In the genomic region with DNA sequence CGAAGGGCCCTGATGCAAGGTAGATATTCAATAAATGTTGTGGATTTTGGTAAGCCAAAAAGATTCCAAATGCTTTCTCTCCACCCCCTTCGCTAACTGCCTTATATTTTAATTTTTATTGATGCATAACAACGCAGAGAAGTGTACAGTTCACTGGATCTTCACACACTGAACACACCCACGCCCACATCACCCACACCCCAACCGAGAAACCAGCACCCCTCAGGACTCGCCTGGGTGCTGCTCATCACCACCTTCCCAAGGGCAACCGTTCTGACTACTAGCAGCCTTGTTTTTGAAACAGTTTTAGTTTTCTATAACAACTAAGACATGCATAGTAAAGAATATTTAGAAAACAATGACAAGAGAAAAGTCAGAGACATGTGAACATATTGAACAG, we compare ENCODE assay signal across 30 cellular contexts. TPM values are rescaled to one million over a fixed set of nuclear protein-coding genes. Genes with fewer than 3 reads are reported as not detected.
"Had no signal": no experiment of that assay in that cellular context is flagged by ENCODE, and none has a peak within 500 bp of the region (broad histone marks: within the 10 kb centered on the region; RNA-seq: fewer than 3 reads in every experiment).

No MANE protein-coding gene starts in this region.

- H3K36me3 ChIP-seq: esophagus muscularis mucosa, heart left ventricle, sigmoid colon, suprapubic skin, tibial artery, upper lobe of right lung had no signal

- H3K27ac ChIP-seq: esophagus muscularis mucosa, foreskin keratinocyte, heart left ventricle, neutrophil, sigmoid colon, suprapubic skin, tibial artery, upper lobe of right lung, VCaP had no signal

- H3K4me1 Mint-ChIP-seq: stimulated activated effector memory CD8-positive, alpha-beta T cell treated with anti-CD3 and anti-CD28 coated beads, Interleukin-12 subunit alpha, Interleukin-12 subunit beta, amount 100 ng/mL, for 72 hours had no signal

- ATAC-seq: activated CD4-positive, CD25-positive, alpha-beta regulatory T cell treated with anti-CD3 and anti-CD28 coated beads, Interleukin-2, amount 50 U/mL, for 24 hours; activated naive CD8-positive, alpha-beta T cell treated with anti-CD3 and anti-CD28 coated beads, Interleukin-2, amount 50 U/mL, for 24 hours; foreskin keratinocyte; heart left ventricle; stimulated activated effector memory CD8-positive, alpha-beta T cell treated with anti-CD3 and anti-CD28 coated beads, Interleukin-12 subunit alpha, Interleukin-12 subunit beta, amount 100 ng/mL, for 72 hours; upper lobe of right lung had no signal

- H3K4me3 ChIP-seq: esophagus muscularis mucosa, heart left ventricle, sigmoid colon, suprapubic skin, tibial artery, upper lobe of right lung had no signal

- H3K27ac Mint-ChIP-seq: activated naive CD8-positive, alpha-beta T cell treated with anti-CD3 and anti-CD28 coated beads, Interleukin-2, amount 50 U/mL, for 24 hours; activated T-helper 1 cell treated with anti-CD3 and anti-CD28 coated beads, Interleukin-12 subunit alpha, Interleukin-12 subunit beta, Interleukin-2, Interleukin-4 antibody, amounts not matched to agents 30 ng/mL and 10 ng/mL and 1 ng/mL, durations not matched to agents 14 hours and 24 hours and 36 hours; nephron progenitor cell; stimulated activated effector memory CD8-positive, alpha-beta T cell treated with anti-CD3 and anti-CD28 coated beads, Interleukin-12 subunit alpha, Interleukin-12 subunit beta, amount 100 ng/mL, for 72 hours had no signal

- H3K27me3 ChIP-seq: neutrophil, sigmoid colon, suprapubic skin, upper lobe of right lung had no signal

- DNase-seq: activated CD4-positive, alpha-beta T cell treated with anti-CD3 and anti-CD28 coated beads for 48 hours; activated CD4-positive, alpha-beta T cell treated with anti-CD3 and anti-CD28 coated beads, Interleukin-2, amount 50 U/mL, for 48 hours; activated CD8-positive, alpha-beta memory T cell treated with anti-CD3 and anti-CD28 coated beads for 24 hours; activated CD8-positive, alpha-beta memory T cell treated with anti-CD3 and anti-CD28 coated beads, Interleukin-2, amount 50 U/mL, for 4 hours; activated gamma-delta T cell; activated naive CD4-positive, alpha-beta T cell treated with anti-CD3 and anti-CD28 coated beads, Interleukin-2, amount 50 U/mL, for 16 hours; activated naive CD8-positive, alpha-beta T cell treated with anti-CD3 and anti-CD28 coated beads, Interleukin-2, amount 50 U/mL, for 24 hours; activated T-cell treated with anti-CD3 and anti-CD28 coated beads, Interleukin-2, amount 50 U/mL, for 1 hour; amygdala; dermis blood vessel endothelial cell; effector CD4-positive, alpha-beta T cell; foreskin keratinocyte; heart left ventricle; hypothalamus; midbrain; nephron progenitor cell; sigmoid colon; small intestine; stimulated activated CD4-positive, alpha-beta T cell treated with anti-CD3 and anti-CD28 coated beads, Interleukin-4, amount 100 ng/mL, for 24 hours; T-helper 9 cell; tibial artery; upper lobe of right lung had no signal

- H3K4me3 Mint-ChIP-seq: activated naive CD8-positive, alpha-beta T cell treated with anti-CD3 and anti-CD28 coated beads, Interleukin-2, amount 50 U/mL, for 24 hours; activated T-helper 1 cell treated with anti-CD3 and anti-CD28 coated beads, Interleukin-12 subunit alpha, Interleukin-12 subunit beta, Interleukin-2, Interleukin-4 antibody, amounts not matched to agents 30 ng/mL and 10 ng/mL and 1 ng/mL, durations not matched to agents 14 hours and 24 hours and 36 hours; nephron progenitor cell; stimulated activated effector memory CD8-positive, alpha-beta T cell treated with anti-CD3 and anti-CD28 coated beads, Interleukin-12 subunit alpha, Interleukin-12 subunit beta, amount 100 ng/mL, for 72 hours had no signal

- H3K27me3 Mint-ChIP-seq: activated naive CD8-positive, alpha-beta T cell treated with anti-CD3 and anti-CD28 coated beads, Interleukin-2, amount 50 U/mL, for 24 hours had no signal

- H3K9me3 Mint-ChIP-seq: activated naive CD8-positive, alpha-beta T cell treated with anti-CD3 and anti-CD28 coated beads, Interleukin-2, amount 50 U/mL, for 24 hours; activated T-helper 1 cell treated with anti-CD3 and anti-CD28 coated beads, Interleukin-12 subunit alpha, Interleukin-12 subunit beta, Interleukin-2, Interleukin-4 antibody, amounts not matched to agents 30 ng/mL and 10 ng/mL and 1 ng/mL, durations not matched to agents 14 hours and 24 hours and 36 hours; nephron progenitor cell; stimulated activated effector memory CD8-positive, alpha-beta T cell treated with anti-CD3 and anti-CD28 coated beads, Interleukin-12 subunit alpha, Interleukin-12 subunit beta, amount 100 ng/mL, for 72 hours had no signal

RNA-seq across cellular contexts. Expression of a gene that starts 9.1 kb away (rescaled TPM):
- total RNA-seq: osteocyte had no signal
